In the genomic region with DNA sequence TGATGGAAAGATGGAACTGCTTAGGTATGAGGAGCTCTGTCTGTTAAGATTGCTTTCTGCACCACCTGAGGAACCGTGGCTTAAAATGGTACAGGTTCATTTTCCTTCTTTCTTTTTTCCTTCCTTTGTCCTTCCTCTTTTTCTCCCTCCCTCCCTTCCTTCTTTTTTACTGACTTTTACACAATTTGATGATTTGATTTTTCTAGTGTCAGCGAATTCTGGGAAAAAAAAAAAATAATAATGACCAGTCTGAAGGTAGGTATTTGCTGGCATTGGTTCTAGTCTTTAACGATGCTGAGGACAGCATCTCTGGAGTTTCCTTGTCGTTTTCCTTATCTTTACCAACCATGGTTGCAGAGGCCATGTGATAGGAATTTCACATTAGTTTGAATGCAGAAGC, we compare ENCODE assay signal across 8 cellular contexts.
"Had no signal": no experiment of that assay in that cellular context is flagged by ENCODE, and none has a peak within 500 bp of the region (broad histone marks: within the 10 kb centered on the region; RNA-seq: fewer than 3 reads in every experiment).

No MANE protein-coding gene starts in this region.

- ATAC-seq: GM12878 had no signal

- DNase-seq: GDM1, GF-D8 had no signal

- H3K4me3 ChIP-seq: GM12878 had no signal

- FAIRE-seq: G401.6, GM12878, GM12891, GM12892, GM18507, GM19239 had no signal
